Comparison of ENCODE assay signal across 8 cellular contexts in the genomic region with DNA sequence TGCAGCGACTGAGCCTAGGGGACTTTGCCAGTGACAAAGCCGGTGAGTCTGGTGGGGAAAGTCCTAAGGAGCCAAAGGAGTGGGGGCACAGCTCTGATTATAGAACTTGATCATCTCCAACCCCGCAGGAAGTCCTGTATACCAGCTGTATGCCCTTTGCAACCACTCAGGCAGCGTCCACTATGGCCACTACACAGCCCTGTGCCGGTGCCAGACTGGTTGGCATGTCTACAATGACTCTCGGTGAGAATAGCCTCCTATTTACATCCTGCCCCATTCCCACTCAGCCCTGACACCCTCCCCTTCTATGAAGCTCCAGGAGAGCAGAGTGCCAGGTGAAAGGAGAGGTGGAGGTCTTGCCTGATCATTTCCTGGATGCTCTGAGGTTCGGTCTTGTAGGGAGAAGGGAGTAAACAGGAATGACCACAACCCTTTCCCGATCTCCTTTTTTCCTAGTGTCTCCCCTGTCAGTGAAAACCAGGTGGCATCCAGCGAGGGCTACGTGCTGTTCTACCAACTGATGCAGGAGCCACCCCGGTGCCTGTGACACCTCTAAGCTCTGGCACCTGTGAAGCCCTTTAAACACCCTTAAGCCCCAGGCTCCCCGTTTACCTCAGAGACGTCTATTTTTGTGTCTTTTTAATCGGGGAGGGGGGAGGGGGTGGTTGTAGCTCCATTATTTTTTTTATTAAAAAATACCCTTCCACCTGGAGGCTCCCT. TPM values are rescaled to one million over a fixed set of nuclear protein-coding genes. Genes with fewer than 3 reads are reported as not detected.
DNase-seq lines count a peak whose midpoint lies in the region; ATAC-seq, FAIRE-seq and TF ChIP-seq lines count a peak whose summit lies in the region.

No MANE protein-coding gene starts in this region.

- POLR2A ChIA-PET in A673 (lab: Charles Lee; ENCODE audit: low non-redundant PET): interaction anchor here (0.6 kb wide), 1 partner anchor 9 kb away, joined by 5 read pairs; no protein-coding TSS in a partner anchor
- POLR2A ChIA-PET in IMR-90 (lab: Charles Lee; ENCODE audit: unreplicated experiment): no interaction called here

- no peak overlapping the region for H2BK15ac ChIP-seq in IMR-90 (ENCODE audit: low read depth, low read length)

- BruUV-seq in A673 (replicated peaks; lab: Mats Ljungman, UMichigan) (no TSS peak), IMR-90 (replicated peaks; lab: Mats Ljungman, UMichigan) (no TSS peak)

- H3K18ac ChIP-seq in IMR-90 (ENCODE audit: low read depth, low read length): no peak overlapping the region

- H3K4me3 Mint-ChIP-seq in chondrocyte (ENCODE audit: unreplicated experiment): peak overlapping the region; percentile 89

- no peak overlapping the region for H2AK5ac ChIP-seq in IMR-90 (ENCODE audit: low read depth, low read length)

- H3K9me3 Mint-ChIP-seq in chondrocyte (ENCODE audit: low read depth): no peaks in the 10 kb centered on the region

- peaks cover 13 to 29% of the 10 kb centered on the region in 2 experiments for H3K79me1 ChIP-seq in IMR-90 (ENCODE audit: low read depth in 1 of 2, low read length in 2 of 2)

- no peak overlapping the region for H2AFZ ChIP-seq in IMR-90 (replicated peaks; ENCODE audit: low read length, poor library complexity)

- H3K4ac ChIP-seq in IMR-90 (ENCODE audit: low read depth, low read length): no peak overlapping the region

- ATAC-seq in IMR-90 (ENCODE audit: low read depth) (no peak), HG02678 (IDR thresholded peaks at IDR 0.05; ENCODE audit: unreplicated experiment) (no peak)

- no peak for TF ChIP-seq POLR2A in IMR-90 (IDR thresholded peaks at IDR 0.05; ENCODE audit: low read depth, low read length)

- H4K20me1 ChIP-seq in IMR-90 (ENCODE audit: insufficient read depth, low read length): no peaks in the 10 kb centered on the region

- no peak overlapping the region for H2BK120ac ChIP-seq in IMR-90 (ENCODE audit: low read depth, low read length)

- H3K36me3 ChIP-seq in A673 (ENCODE audit: insufficient read depth, low read length, poor library complexity, severe bottlenecking) (peaks cover 43% of the 10 kb centered on the region), IMR-90 (ENCODE audit: control insufficient read depth, insufficient read depth, low read length) (peaks cover 30% of the 10 kb centered on the region), muscle layer of duodenum (ENCODE audit: control insufficient read depth in 1 of 2, insufficient read depth in 2 of 2, low read length in 2 of 2) (peaks cover 28 to 48% of the 10 kb centered on the region in 2 donors)

- no peak overlapping the region for H2BK5ac ChIP-seq in IMR-90 (ENCODE audit: low read depth, low read length, poor library complexity, severe bottlenecking)

- H3K9ac ChIP-seq in IMR-90 (ENCODE audit: low read depth, low read length): peak overlapping the region; percentile 60; the same call in 1 of the 2 replicates

- H3K4me3 ChIP-seq in A673 (ENCODE audit: low read depth, low read length, poor library complexity, severe bottlenecking): peak overlapping the region; percentile 83
- no peak overlapping the region for H3K4me3 ChIP-seq in IMR-90 (ENCODE audit: insufficient read depth, low read depth, low read length)
- peak overlapping the region; percentile 86 to 87 for H3K4me3 ChIP-seq in muscle layer of duodenum (ENCODE audit: low read depth in 1 of 2, low read length in 2 of 2)

- peak overlapping the region; percentile 99 for H3K27ac Mint-ChIP-seq in chondrocyte (ENCODE audit: unreplicated experiment)

- H3K23ac ChIP-seq in IMR-90 (ENCODE audit: low read depth, low read length): no peak overlapping the region

- no peak overlapping the region for H2AK9ac ChIP-seq in IMR-90 (replicated peaks; ENCODE audit: low read depth, low read length, poor library complexity)

- H2BK20ac ChIP-seq in IMR-90 (ENCODE audit: low read depth, low read length): no peak overlapping the region

- no peak overlapping the region for H4K5ac ChIP-seq in IMR-90 (ENCODE audit: low read depth, low read length)

- peaks cover 11% of the 10 kb centered on the region for H3K36me3 Mint-ChIP-seq in chondrocyte (ENCODE audit: low read depth)

- H3K27ac ChIP-seq in A673 (ENCODE audit: low read depth, low read length, poor library complexity, severe bottlenecking) (peak overlapping the region; percentile 69), IMR-90 (ENCODE audit: insufficient read depth, low read length) (no peak overlapping the region), muscle layer of duodenum (ENCODE audit: low read length) (peak overlapping the region; percentile 92)

- peaks cover 9% of the 10 kb centered on the region for H3K9me1 ChIP-seq in IMR-90 (ENCODE audit: insufficient read depth, low read length)

- H3K4me2 ChIP-seq in IMR-90 (ENCODE audit: low read depth, low read length): peak overlapping the region; percentile 89; the same call in 1 of the 2 replicates

- CTCF ChIA-PET in A673 (lab: Charles Lee) (interaction anchor here (0.9 to 1.6 kb wide), 2 partner anchors 34 to 67 kb away, joined by 4 read pairs; a partner anchor contains a TSS), IMR-90 (lab: Yijun Ruan, JAX) (interaction anchor here (0.6 to 2.2 kb wide), 4 partner anchors 12 to 105 kb away, joined by 3 to 5 read pairs (median 4); a partner anchor contains a TSS)

- DNase-seq in A673 (ENCODE audit: low spot score): no peak
- no peak for DNase-seq in IMR-90
- no peak for DNase-seq in chondrocyte (ENCODE audit: low spot score)
- DNase-seq in GM19239 (ENCODE audit: insufficient read length, low spot score): no peak
- no peak for DNase-seq in NCI-H1092 (lab: John Stamatoyannopoulos, UW)
- DNase-seq in effector CD8-positive, alpha-beta T cell (lab: John Stamatoyannopoulos, UW): no peak

- TF ChIP-seq CTCF in A673 (conservative IDR thresholded peaks at IDR 0.05; ENCODE audit: low read depth, low read length) (no peak), IMR-90 (conservative IDR thresholded peaks at IDR 0.05; ENCODE audit: low read depth, low read length) (no peak), chondrocyte (IDR thresholded peaks at IDR 0.05) (no peak)

- H3K9me3 ChIP-seq in A673 (ENCODE audit: low read depth, low read length, poor library complexity, severe bottlenecking): no peaks in the 10 kb centered on the region
- no peaks in the 10 kb centered on the region for H3K9me3 ChIP-seq in IMR-90 (ENCODE audit: control insufficient read depth, insufficient read depth, low read length)
- no peaks in the 10 kb centered on the region for H3K9me3 ChIP-seq in muscle layer of duodenum (ENCODE audit: control insufficient read depth in 1 of 2, low read length in 2 of 2)

- no peak overlapping the region for H4K8ac ChIP-seq in IMR-90 (ENCODE audit: low read depth in 2 of 2, low read length in 2 of 2)

- FAIRE-seq in GM19239 (lab: Jason Lieb, UNC): no peak

- H3K27me3 ChIP-seq in A673 (replicated peaks; ENCODE audit: insufficient read depth, low read depth, low read length, poor library complexity): no peaks in the 10 kb centered on the region
- no peaks in the 10 kb centered on the region for H3K27me3 ChIP-seq in IMR-90 (ENCODE audit: control insufficient read depth, insufficient read depth, low read length)
- H3K27me3 ChIP-seq in muscle layer of duodenum (ENCODE audit: low read depth, low read length): no peaks in the 10 kb centered on the region

- in situ Hi-C loops in IMR-90 (cut with MboI; ENCODE audit: low sequenced_read_pairs): no loop called here

- H3K4me1 ChIP-seq in A673 (ENCODE audit: insufficient read depth, low read length, poor library complexity, severe bottlenecking) (no peaks in the 10 kb centered on the region), IMR-90 (ENCODE audit: control insufficient read depth, insufficient read depth, low read length) (peaks cover 5% of the 10 kb centered on the region), muscle layer of duodenum (ENCODE audit: control insufficient read depth in 1 of 2, insufficient read depth in 2 of 2, low read length in 2 of 2) (peaks cover 4 to 50% of the 10 kb centered on the region in 2 donors)

- no peak overlapping the region for H4K91ac ChIP-seq in IMR-90 (ENCODE audit: insufficient read depth, low read depth, low read length)

- no peak overlapping the region for H3K56ac ChIP-seq in IMR-90 (ENCODE audit: extremely low read depth, insufficient read depth, low read length)

- no peak for TF ChIP-seq RAD21 in IMR-90 (IDR thresholded peaks at IDR 0.05; ENCODE audit: low read length)

- H3K4me1 Mint-ChIP-seq in chondrocyte (ENCODE audit: low read depth): peaks cover 47% of the 10 kb centered on the region

- WGBS in IMR-90 (ENCODE audit: extremely low coverage in 2 of 2, insufficient read length in 1 of 2), 2 experiments: 91% methylated on average over 5 of the region's 14 CpGs; no CpG with 5 or more reads in 1 of the 2 experiments

- no peaks in the 10 kb centered on the region for H3K27me3 Mint-ChIP-seq in chondrocyte (ENCODE audit: low read depth)

- H3K14ac ChIP-seq in IMR-90 (replicated peaks; ENCODE audit: low read depth, low read length): no peak overlapping the region

- dilution Hi-C loops in IMR-90 (cut with HindIII; ENCODE audit: low sequenced_read_pairs, unreplicated experiment): no loop called here

- intact Hi-C loops in A673 (cut with micrococcal nuclease; ENCODE audit: unreplicated experiment) (no loop called here), IMR-90 (cut with micrococcal nuclease) (no loop called here)

RNA-seq across cellular contexts. Expression of a gene that starts 1.2 kb away (rescaled TPM):
- total RNA-seq in A673 (2021): 24.3 and 25.2 TPM in 2 replicates
- 6.1 TPM in 2 replicates for total RNA-seq in IMR-90 (2012; rRNA removed)
- 14.3 and 14.8 TPM in 2 replicates for polyA plus RNA-seq in IMR-90 (2012; rRNA removed)
- 6.3 and 12.0 TPM in 2 replicates for polyA plus RNA-seq in IMR-90 (2012; cell fraction: cytosol; rRNA removed)
- 86.8 and 100 TPM in 2 replicates for polyA plus RNA-seq in IMR-90 (2012; cell fraction: nucleus; rRNA removed; ENCODE audit: low replicate concordance)
- 21.6 to 38.8 TPM (median 25.6 TPM) in 3 replicates for total RNA-seq in chondrocyte

RNA-seq across cellular contexts. Expression of a gene that starts 5.8 kb away (rescaled TPM):
- total RNA-seq in A673 (2021) (46.2 and 51.8 TPM in 2 replicates), IMR-90 (2012; rRNA removed) (3.3 and 6.3 TPM in 2 replicates), chondrocyte (15.7 to 24.8 TPM (median 16.0 TPM) in 3 replicates)
- polyA plus RNA-seq in IMR-90 (2012; rRNA removed): 23.8 and 24.7 TPM in 2 replicates
- polyA plus RNA-seq in IMR-90 (2012; cell fraction: cytosol; rRNA removed): 13.5 and 13.8 TPM in 2 replicates
- 69.2 and 96.8 TPM in 2 replicates for polyA plus RNA-seq in IMR-90 (2012; cell fraction: nucleus; rRNA removed; ENCODE audit: low replicate concordance)

RNA-seq across cellular contexts. Expression of a gene that starts 11.3 kb away (rescaled TPM):
- total RNA-seq in A673 (2021) (73.6 and 82.7 TPM in 2 replicates), IMR-90 (2012; rRNA removed) (134 and 137 TPM in 2 replicates), chondrocyte (84.2 to 95.6 TPM (median 89.4 TPM) in 3 replicates)
- 113 and 140 TPM in 2 replicates for polyA plus RNA-seq in IMR-90 (2012; rRNA removed)
- polyA plus RNA-seq in IMR-90 (2012; cell fraction: cytosol; rRNA removed): 46.4 and 59.8 TPM in 2 replicates
- polyA plus RNA-seq in IMR-90 (2012; cell fraction: nucleus; rRNA removed; ENCODE audit: low replicate concordance): 10.2 and 65.4 TPM in 2 replicates

RNA-seq across cellular contexts. Expression of a gene that starts 12.2 kb away (rescaled TPM):
- 47.9 and 55.1 TPM in 2 replicates for total RNA-seq in A673 (2021)
- total RNA-seq in IMR-90 (2012; rRNA removed): 11.4 and 19.9 TPM in 2 replicates
- 36.0 and 41.5 TPM in 2 replicates for polyA plus RNA-seq in IMR-90 (2012; rRNA removed)
- 43.6 and 51.8 TPM in 2 replicates for polyA plus RNA-seq in IMR-90 (2012; cell fraction: cytosol; rRNA removed)
- 67.0 and 75.3 TPM in 2 replicates for polyA plus RNA-seq in IMR-90 (2012; cell fraction: nucleus; rRNA removed; ENCODE audit: low replicate concordance)
- 22.4 to 23.7 TPM (median 23.0 TPM) in 3 replicates for total RNA-seq in chondrocyte

RNA-seq across cellular contexts. Expression of a gene that starts 32.6 kb away (rescaled TPM):
- 53.0 and 54.6 TPM in 2 replicates for total RNA-seq in A673 (2021)
- total RNA-seq in IMR-90 (2012; rRNA removed): 35.3 and 47.9 TPM in 2 replicates
- polyA plus RNA-seq in IMR-90 (2012; rRNA removed): 40.2 and 47.1 TPM in 2 replicates
- 24.2 and 41.4 TPM in 2 replicates for polyA plus RNA-seq in IMR-90 (2012; cell fraction: cytosol; rRNA removed)
- polyA plus RNA-seq in IMR-90 (2012; cell fraction: nucleus; rRNA removed; ENCODE audit: low replicate concordance): 49.6 and 52.9 TPM in 2 replicates
- total RNA-seq in chondrocyte: 34.7 to 38.3 TPM (median 36.7 TPM) in 3 replicates
